In genomic region chr2:85707304-85707703, GRCh38 we compare ENCODE assay signal across 9 cellular contexts. TPM values are rescaled to one million over a fixed set of nuclear protein-coding genes. Genes with fewer than 3 reads are reported as not detected.
A peak's percentile ranks its signal among the peaks of the same experiment; 100 is the strongest.
DNase-seq lines count a peak whose midpoint lies in the region; ATAC-seq and TF ChIP-seq lines count a peak whose summit lies in the region.
"Had no signal": no experiment of that assay in that cellular context is flagged by ENCODE, and none has a peak within 500 bp of the region (broad histone marks: within the 10 kb centered on the region; RNA-seq: fewer than 3 reads in every experiment).

No MANE protein-coding gene starts in this region.

- no peaks in the 10 kb centered on the region for H3K27me3 ChIP-seq in CD8-positive, alpha-beta T cell (ENCODE audit: insufficient read depth, low read length)

- intact Hi-C loops in CD8-positive, alpha-beta T cell (cut with DNase I, micrococcal nuclease), result loop anchor here (1.0 to 5.0 kb wide), 5 partner anchors 28 to 315 kb away; no protein-coding TSS in a partner anchor
- intact Hi-C loops in head of caudate nucleus (cut with DNase I), result loop anchor here (10.0 kb wide), 1 partner anchor 63 kb away; no protein-coding TSS in a partner anchor

- no peak overlapping the region for H3K4me3 Mint-ChIP-seq in CD8-positive, alpha-beta T cell
- H3K4me3 Mint-ChIP-seq: activated naive CD4-positive, alpha-beta T cell treated with anti-CD3 and anti-CD28 coated beads, Interleukin-2, amount 50 U/mL, for 24 hours had no signal

- H3K4me1 ChIP-seq in CD8-positive, alpha-beta T cell (ENCODE audit: insufficient read depth, low read length), result peaks cover 12% of the 10 kb centered on the region

- no peak overlapping the region for H3K4me3 ChIP-seq in CD8-positive, alpha-beta T cell (ENCODE audit: low read depth, low read length)
- H3K4me3 ChIP-seq in LNCaP clone FGC (ENCODE audit: low read depth, low read length) (no peak overlapping the region), retinal pigment epithelial cell (ENCODE audit: low read length) (no peak overlapping the region)

- TF ChIP-seq CTCF in CD8-positive, alpha-beta T cell (IDR thresholded peaks at IDR 0.05), result peak; percentile 62
- TF ChIP-seq CTCF in LNCaP clone FGC (IDR thresholded peaks at IDR 0.05; ENCODE audit: control insufficient read depth, extremely low read depth, insufficient read depth) (peak; percentile 83), retinal pigment epithelial cell (conservative IDR thresholded peaks at IDR 0.05; ENCODE audit: low read depth, low read length) (peak; percentile 85)

- peak in 6 of 7 experiments; percentile 44 to 66 (median 60) for DNase-seq in CD8-positive, alpha-beta T cell
- peak; percentile 91 for DNase-seq in LNCaP clone FGC (ENCODE audit: low read depth)
- DNase-seq in RPMI8226, result peak; percentile 89
- peak; percentile 48 to 77 for DNase-seq in activated naive CD4-positive, alpha-beta T cell treated with anti-CD3 and anti-CD28 coated beads, Interleukin-2, amount 50 U/mL, for 72 hours (ENCODE audit: low spot score in 2 of 2)
- peak in 32 of 42 donors; percentile 32 to 90 (median 74) for DNase-seq in head of caudate nucleus
- DNase-seq in retinal pigment epithelial cell (ENCODE audit: low read depth), result peak; percentile 30

- POLR2A ChIA-PET in CD8-positive, alpha-beta T cell (lab: Charles Lee), result interaction anchor here (0.6 kb wide), 1 partner anchor 759 kb away, joined by 3 read pairs; no protein-coding TSS in a partner anchor

- H3K36me3 ChIP-seq in CD8-positive, alpha-beta T cell (ENCODE audit: insufficient read depth, low read length), result no peaks in the 10 kb centered on the region

- peaks cover 15% of the 10 kb centered on the region for H3K4me1 Mint-ChIP-seq in CD8-positive, alpha-beta T cell (ENCODE audit: low read depth)

- H3K9me3 Mint-ChIP-seq in CD8-positive, alpha-beta T cell, result no peaks in the 10 kb centered on the region
- no peaks in the 10 kb centered on the region for H3K9me3 Mint-ChIP-seq in activated naive CD4-positive, alpha-beta T cell treated with anti-CD3 and anti-CD28 coated beads, Interleukin-2, amount 50 U/mL, for 72 hours
- H3K9me3 Mint-ChIP-seq: activated naive CD4-positive, alpha-beta T cell treated with anti-CD3 and anti-CD28 coated beads, Interleukin-2, amount 50 U/mL, for 24 hours had no signal

- no peaks in the 10 kb centered on the region for H3K9me3 ChIP-seq in CD8-positive, alpha-beta T cell (ENCODE audit: low read length)

- peaks cover 4% of the 10 kb centered on the region for H3K27me3 Mint-ChIP-seq in CD8-positive, alpha-beta T cell (ENCODE audit: low read depth)

- no peak overlapping the region for H3K27ac Mint-ChIP-seq in CD8-positive, alpha-beta T cell
- H3K27ac Mint-ChIP-seq in activated naive CD4-positive, alpha-beta T cell treated with anti-CD3 and anti-CD28 coated beads, Interleukin-2, amount 50 U/mL, for 72 hours, result no peak overlapping the region
- H3K27ac Mint-ChIP-seq: activated naive CD4-positive, alpha-beta T cell treated with anti-CD3 and anti-CD28 coated beads, Interleukin-2, amount 50 U/mL, for 24 hours had no signal

- no peak overlapping the region for H3K27ac ChIP-seq in CD8-positive, alpha-beta T cell (ENCODE audit: low read depth, low read length)

- no peaks in the 10 kb centered on the region for H3K36me3 Mint-ChIP-seq in CD8-positive, alpha-beta T cell
- H3K36me3 Mint-ChIP-seq in activated naive CD4-positive, alpha-beta T cell treated with anti-CD3 and anti-CD28 coated beads, Interleukin-2, amount 50 U/mL, for 72 hours, result no peaks in the 10 kb centered on the region
- H3K36me3 Mint-ChIP-seq: activated naive CD4-positive, alpha-beta T cell treated with anti-CD3 and anti-CD28 coated beads, Interleukin-2, amount 50 U/mL, for 24 hours had no signal

- peak; percentile 85 for ATAC-seq in CD8-positive, alpha-beta T cell
- ATAC-seq in GM19351 (IDR thresholded peaks at IDR 0.05; ENCODE audit: unreplicated experiment) (peak; percentile 70), GM19395 (IDR thresholded peaks at IDR 0.05; ENCODE audit: unreplicated experiment) (no peak)
- peak; percentile 88 to 90 for ATAC-seq in activated naive CD4-positive, alpha-beta T cell treated with anti-CD3 and anti-CD28 coated beads, Interleukin-2, amount 50 U/mL, for 72 hours

- CTCF ChIA-PET in CD8-positive, alpha-beta T cell (lab: Charles Lee), result interaction anchor here (0.7 to 6.6 kb wide), 25 partner anchors 9 to 373 kb away, joined by 3 to 68 read pairs (median 4); partner anchors contain the start of gene GNLY

RNA-seq across cellular contexts. Expression of gene GNLY, which starts 13.1 kb away (rescaled TPM):
- total RNA-seq in CD8-positive, alpha-beta T cell, result 10 to 100 TPM; 90.8 to 92.9 TPM
- 10 to 100 TPM; 24.0 to 31.8 TPM for total RNA-seq in activated naive CD4-positive, alpha-beta T cell treated with anti-CD3 and anti-CD28 coated beads, Interleukin-2, amount 50 U/mL, for 72 hours

RNA-seq across cellular contexts. Expression of gene SFTPB, which starts 39.3 kb away (rescaled TPM):
- total RNA-seq in CD8-positive, alpha-beta T cell, result not detected
- not detected for total RNA-seq in activated naive CD4-positive, alpha-beta T cell treated with anti-CD3 and anti-CD28 coated beads, Interleukin-2, amount 50 U/mL, for 72 hours

RNA-seq across cellular contexts. Expression of gene ATOH8, which starts 46.5 kb away (rescaled TPM):
- under 1 TPM; 0.22 to 0.39 TPM for total RNA-seq in CD8-positive, alpha-beta T cell
- not detected for total RNA-seq in activated naive CD4-positive, alpha-beta T cell treated with anti-CD3 and anti-CD28 coated beads, Interleukin-2, amount 50 U/mL, for 72 hours

Comparison
In these comparisons a context has a peak if more than half of its experiments do, and no peak if none do; other contexts are left out.
1. DNase-seq: peak in every context shown above with its lines; median percentile 91 in LNCaP clone FGC; 89 in RPMI8226; 74 in head of caudate nucleus; 62 in activated naive CD4-positive, alpha-beta T cell treated with anti-CD3 and anti-CD28 coated beads, Interleukin-2, amount 50 U/mL, for 72 hours; 60 in CD8-positive, alpha-beta T cell; 30 in retinal pigment epithelial cell.